Comparison of ENCODE assay signal across 1 cellular context in genomic region chr9:110047955-110048472, GRCh38.
A peak's percentile ranks its signal among the peaks of the same experiment; 100 is the strongest.
TF ChIP-seq lines count a peak whose summit lies in the region.

No MANE protein-coding gene starts in this region.

TF ChIP-seq in H1, 55 proteins besides CTCF, POLR2A, EP300 and RAD21 (continued from another document):
- TF ChIP-seq KDM4A (IDR thresholded peaks at IDR 0.05; ENCODE audit: low read depth, low read length, severe bottlenecking), result peak; percentile 36
